ENCODE assay signal across 1 cellular context in the genomic region with DNA sequence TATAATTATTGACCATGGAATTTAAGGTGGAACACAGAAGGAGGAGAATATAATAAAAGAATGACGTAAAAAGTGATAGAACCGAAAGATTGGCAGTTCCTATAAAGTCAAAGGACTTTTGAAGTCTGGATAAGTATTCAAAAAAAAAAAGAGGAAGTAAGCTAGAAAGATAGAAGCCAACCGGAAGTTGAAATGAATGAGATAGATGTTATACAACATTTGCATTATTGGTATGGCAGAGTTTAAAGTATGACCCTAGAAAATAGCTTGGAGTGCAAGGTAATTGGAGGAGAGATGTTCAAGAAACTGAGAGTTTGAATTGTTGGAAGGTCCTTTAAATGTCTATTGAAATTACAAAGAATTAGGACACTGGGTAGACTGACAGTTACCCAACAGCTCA.
TF ChIP-seq lines count a peak whose summit lies in the region.

No MANE protein-coding gene starts in this region.

TF ChIP-seq in GM23338, 12 proteins besides CTCF, POLR2A, EP300 and RAD21 (continued from another document):
- no peak for TF ChIP-seq ETS1 (IDR thresholded peaks at IDR 0.05)
